In the genomic region with DNA sequence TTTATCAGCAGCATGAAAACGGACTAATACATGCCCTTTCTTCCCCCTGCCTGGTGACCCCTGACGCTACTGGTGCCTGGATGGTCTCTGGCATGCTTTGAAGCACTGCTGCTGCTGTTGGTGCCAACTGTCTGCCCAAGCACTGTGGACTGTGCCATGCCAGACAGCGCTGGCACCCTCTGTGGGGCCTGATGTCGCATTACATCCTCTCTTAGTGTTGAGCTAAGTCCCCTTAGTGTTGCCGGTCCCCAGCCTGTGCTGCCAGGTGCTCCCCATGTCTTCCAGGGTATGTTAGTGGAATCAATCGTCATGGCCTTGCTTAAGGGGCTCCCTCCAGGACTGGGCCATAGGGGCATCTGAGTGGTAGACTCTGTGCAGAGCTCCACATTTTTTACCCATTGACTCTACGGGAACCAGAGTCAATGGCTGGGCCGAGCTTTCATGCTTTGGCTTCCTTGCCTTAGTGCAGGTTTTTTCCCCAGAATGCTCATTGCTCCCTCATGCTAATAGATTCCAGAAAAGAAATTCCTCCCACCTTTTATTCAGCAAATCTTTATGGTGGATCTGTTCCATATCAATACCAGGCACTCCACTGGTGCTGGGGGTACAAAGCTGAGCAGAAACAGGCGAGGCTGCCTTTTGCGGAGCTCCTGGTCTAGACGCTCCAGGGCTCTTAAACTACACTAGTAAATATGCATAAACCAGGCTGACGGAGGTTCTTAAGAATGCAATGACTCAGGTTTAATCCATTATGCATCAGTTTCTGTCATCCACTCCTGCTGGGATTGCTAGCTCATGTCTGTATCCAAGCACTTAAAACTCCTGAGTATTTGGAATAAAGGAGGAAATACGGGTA, we compare ENCODE assay signal across 10 cellular contexts. TPM values are rescaled to one million over a fixed set of nuclear protein-coding genes. Genes with fewer than 3 reads are reported as not detected.
DNase-seq lines count a peak whose midpoint lies in the region; ATAC-seq and TF ChIP-seq lines count a peak whose summit lies in the region.
"Had no signal": no experiment of that assay in that cellular context is flagged by ENCODE, and none has a peak within 500 bp of the region (broad histone marks: within the 10 kb centered on the region; RNA-seq: fewer than 3 reads in every experiment).

No MANE protein-coding gene starts in this region.

- ATAC-seq in Panc1, result peak; percentile 88

- H3K4me1 ChIP-seq in Panc1 (ENCODE audit: control insufficient read depth, insufficient read depth, low read length) (peaks cover 46% of the 10 kb centered on the region), esophagus muscularis mucosa (peaks cover 0 to 10% (median 10%) of the 10 kb centered on the region in 4 donors), neural progenitor cell (no peaks in the 10 kb centered on the region), esophagus squamous epithelium (no peaks in the 10 kb centered on the region)

- H3K36me3 Mint-ChIP-seq in neural progenitor cell, result no peaks in the 10 kb centered on the region

- TF ChIP-seq CTCF in Panc1 (IDR thresholded peaks at IDR 0.05) (peak; percentile 26; the same call in 1 of the 2 replicates), esophagus muscularis mucosa (IDR thresholded peaks at IDR 0.05) (no peak), neural progenitor cell (IDR thresholded peaks at IDR 0.05) (no peak), esophagus squamous epithelium (IDR thresholded peaks at IDR 0.05) (no peak)

- no peak overlapping the region for H2AFZ ChIP-seq in neural progenitor cell (replicated peaks)

- H3K9me3 Mint-ChIP-seq in neural progenitor cell, result no peaks in the 10 kb centered on the region

- peak overlapping the region; percentile 99 for H3K27ac Mint-ChIP-seq in neural progenitor cell

- in situ Hi-C loops in G401 (cut with HindIII; ENCODE audit: low sequenced_read_pairs), result no loop called here
- in situ Hi-C loops in Panc1 (cut with HindIII; ENCODE audit: low pct_unique_long_range_greater_than_20kb, low sequenced_read_pairs), result no loop called here

- 0 out of 4 replicates have a peak overlapping the region, but pooled peaks of 1 of the 2 experiments have one; percentile 8 for H3K4me3 ChIP-seq in Panc1 (ENCODE audit: low read depth in 2 of 2, low read length in 2 of 2)
- H3K4me3 ChIP-seq in esophagus muscularis mucosa, result no peak overlapping the region
- H3K4me3 ChIP-seq in neural progenitor cell, result no peak overlapping the region
- H3K4me3 ChIP-seq in esophagus squamous epithelium, result no peak overlapping the region

- H3K27ac ChIP-seq in Panc1 (ENCODE audit: low read length) (peak overlapping the region; percentile 79), esophagus muscularis mucosa (replicated peaks in 1 of 4) (no peak overlapping the region), neural progenitor cell (no peak overlapping the region), esophagus squamous epithelium (no peak overlapping the region)
- H3K27ac ChIP-seq: neutrophil had no signal

- H3F3A ChIP-seq in neural progenitor cell (ENCODE audit: low read depth), result no peaks in the 10 kb centered on the region

- H3K4me1 Mint-ChIP-seq in neural progenitor cell, result peaks cover 15% of the 10 kb centered on the region

- CTCF ChIA-PET in Panc1 (lab: Charles Lee), result no interaction called here

- H4K20me1 ChIP-seq in neural progenitor cell (ENCODE audit: low read depth), result no peaks in the 10 kb centered on the region

- TF ChIP-seq POLR2A in esophagus muscularis mucosa (IDR thresholded peaks at IDR 0.05; ENCODE audit: low read depth), result no peak
- no peak for TF ChIP-seq POLR2A in esophagus squamous epithelium (IDR thresholded peaks at IDR 0.05)

- peaks cover 2% of the 10 kb centered on the region for H3K27me3 Mint-ChIP-seq in neural progenitor cell (ENCODE audit: insufficient read depth, low read depth)

- DNase-seq in G401 (ENCODE audit: low spot score) (peak; percentile 41), Panc1 (ENCODE audit: low read depth, low spot score) (peak; percentile 91), esophagus muscularis mucosa (ENCODE audit: extremely low spot score) (peak; percentile 77), neural progenitor cell (ENCODE audit: low spot score) (no peak), esophagus squamous epithelium (lab: John Stamatoyannopoulos, UW) (no peak), NAMALWA (ENCODE audit: low spot score) (no peak), OCI-M2 (lab: John Stamatoyannopoulos, UW; ENCODE audit: unreplicated experiment) (no peak), KG1 (lab: John Stamatoyannopoulos, UW) (no peak)
- DNase-seq: activated CD8-positive, alpha-beta memory T cell treated with anti-CD3 and anti-CD28 coated beads, Interleukin-2, amount 50 U/mL, for 4 hours had no signal

- H3K36me3 ChIP-seq in Panc1 (ENCODE audit: control insufficient read depth, insufficient read depth, low read length) (no peaks in the 10 kb centered on the region), esophagus muscularis mucosa (no peaks in the 10 kb centered on the region), neural progenitor cell (no peaks in the 10 kb centered on the region), esophagus squamous epithelium (no peaks in the 10 kb centered on the region)
- H3K36me3 ChIP-seq: neutrophil had no signal

- TF ChIP-seq EP300 in esophagus muscularis mucosa (IDR thresholded peaks at IDR 0.05), result no peak

- BruUV-seq in Panc1 (replicated peaks; lab: Mats Ljungman, UMichigan), result no TSS peak

- no peak overlapping the region for H3K4me2 ChIP-seq in neural progenitor cell

- intact Hi-C loops in Panc1 (cut with micrococcal nuclease; ENCODE audit: unreplicated experiment) (no loop called here), esophagus muscularis mucosa (cut with DNase I) (no loop called here), esophagus squamous epithelium (cut with DNase I) (no loop called here)

- H3K9me3 ChIP-seq in Panc1 (ENCODE audit: control insufficient read depth, insufficient read depth, low read depth, low read length) (no peaks in the 10 kb centered on the region), esophagus muscularis mucosa (no peaks in the 10 kb centered on the region), neural progenitor cell (ENCODE audit: low read depth) (no peaks in the 10 kb centered on the region), esophagus squamous epithelium (no peaks in the 10 kb centered on the region)
- H3K9me3 ChIP-seq: neutrophil had no signal

- H3K9ac ChIP-seq in neural progenitor cell, result no peak overlapping the region

- POLR2A ChIA-PET in Panc1 (lab: Charles Lee), result no interaction called here

- peak overlapping the region; percentile 63 for H3K4me3 Mint-ChIP-seq in neural progenitor cell

- H3K27me3 ChIP-seq in Panc1 (ENCODE audit: control insufficient read depth, insufficient read depth, low read length) (no peaks in the 10 kb centered on the region), esophagus muscularis mucosa (no peaks in the 10 kb centered on the region), neural progenitor cell (no peaks in the 10 kb centered on the region), esophagus squamous epithelium (no peaks in the 10 kb centered on the region)
- H3K27me3 ChIP-seq: neutrophil had no signal

- 82% methylated on average over 12 of the region's 13 CpGs for WGBS in esophagus muscularis mucosa
- 61 to 80% methylated on average over 10 of the region's 13 CpGs for WGBS in esophagus squamous epithelium, 2 donors

- H3K79me2 ChIP-seq in neural progenitor cell (ENCODE audit: low read depth), result no peaks in the 10 kb centered on the region

RNA-seq across cellular contexts. Expression of a gene that starts 21.8 kb away (rescaled TPM):
- total RNA-seq in G401 (2014; rRNA removed; shearing (Covaris generic)), result 0.12 TPM in 1 of 2 replicates, not detected in the other
- total RNA-seq in Panc1 (2021; ENCODE audit: unreplicated experiment) (0.21 TPM), esophagus muscularis mucosa (10 to 100 TPM; 21.9 to 69.6 (median 39.7) TPM), neural progenitor cell (ENCODE audit: low replicate concordance) (0.03 TPM in 1 of 2 replicates, not detected in the other), esophagus squamous epithelium (10 to 100 TPM in 2 of 4 donors, 1 to 10 TPM in 1, under 1 TPM in 1; 0.42 to 43.1 (median 15.1) TPM)
- not detected for polyA plus RNA-seq in Panc1 (2012; ENCODE audit: insufficient read length)

RNA-seq across cellular contexts. Expression of a gene that starts 35.3 kb away (rescaled TPM):
- total RNA-seq in G401 (2014; rRNA removed; shearing (Covaris generic)), result not detected in 2 replicates
- total RNA-seq in Panc1 (2021; ENCODE audit: unreplicated experiment) (0.05 TPM), esophagus muscularis mucosa (1 to 10 TPM in 1 of 4 donors, under 1 TPM in 3; 0.34 to 1.2 (median 0.89) TPM), neural progenitor cell (ENCODE audit: low replicate concordance) (0.06 TPM in 1 of 2 replicates, not detected in the other), esophagus squamous epithelium (under 1 TPM; 0.04 to 0.76 (median 0.15) TPM)
- polyA plus RNA-seq in Panc1 (2012; ENCODE audit: insufficient read length), result not detected

Comparison
In these comparisons a context has a peak if more than half of its experiments do, and no peak if none do; other contexts are left out.
1. DNase-seq: peak in G401 (single experiment), Panc1 (single experiment) and esophagus muscularis mucosa (single experiment); none in neural progenitor cell (single experiment), esophagus squamous epithelium (single experiment), NAMALWA (single experiment), OCI-M2 (single experiment) and KG1 (single experiment).